ENCODE assay signal across 8 cellular contexts in the genomic region with DNA sequence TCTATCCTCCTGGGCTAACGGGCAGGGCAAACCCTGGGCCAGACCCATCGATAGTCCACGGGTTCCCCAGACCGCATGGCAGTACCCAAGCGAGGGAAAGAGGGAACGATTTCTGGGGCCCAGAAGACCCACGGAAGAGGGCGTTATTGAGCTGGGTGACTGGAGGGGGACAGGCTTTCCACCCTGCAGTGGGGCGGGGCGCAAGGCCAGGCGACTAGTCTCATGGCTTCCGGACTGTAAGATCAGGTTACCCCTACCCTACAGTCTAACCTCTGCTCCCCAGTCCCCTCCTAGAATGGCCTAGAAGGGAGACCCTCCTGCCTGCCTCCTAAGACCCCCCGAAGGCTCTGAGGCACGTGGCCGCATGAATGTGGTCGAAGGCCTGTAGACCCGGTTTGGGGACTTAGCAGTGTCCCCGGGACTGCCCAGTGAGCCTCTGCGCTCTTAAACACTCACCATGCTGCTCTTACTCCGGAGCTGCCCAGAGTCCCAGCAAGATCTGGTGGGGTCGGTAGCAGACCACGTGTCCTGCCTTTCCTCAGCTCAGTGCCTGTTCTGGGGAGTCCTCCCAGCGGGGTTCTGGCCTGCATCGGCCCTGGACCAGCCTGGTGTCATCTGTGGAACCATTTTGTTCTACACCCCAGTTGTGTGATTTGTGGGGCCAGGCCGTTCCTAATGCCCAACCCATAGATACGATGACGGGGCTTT. TPM values are rescaled to one million over a fixed set of nuclear protein-coding genes. Genes with fewer than 3 reads are reported as not detected.
DNase-seq lines count a peak whose midpoint lies in the region; ATAC-seq and TF ChIP-seq lines count a peak whose summit lies in the region.

No MANE protein-coding gene starts in this region.

- H3K9me3 Mint-ChIP-seq in stimulated activated naive B cell treated with anti-CD40 and anti-IgM and Interleukin-4, amounts not matched to agents 10 μg/mL and 1 μg/mL and 100 μg/mL, for 72 hours, result peaks cover 0 to 3% of the 10 kb centered on the region in 2 donors

- H3K27me3 Mint-ChIP-seq in stimulated activated naive B cell treated with anti-CD40 and anti-IgM and Interleukin-4, amounts not matched to agents 10 μg/mL and 1 μg/mL and 100 μg/mL, for 72 hours, result peaks cover 12 to 27% of the 10 kb centered on the region in 2 donors

- H3K4me3 Mint-ChIP-seq in stimulated activated naive B cell treated with anti-CD40 and anti-IgM and Interleukin-4, amounts not matched to agents 10 μg/mL and 1 μg/mL and 100 μg/mL, for 72 hours, result peak overlapping the region; percentile 89 to 99

- peak overlapping the region; percentile 100 for H3K27ac Mint-ChIP-seq in stimulated activated naive B cell treated with anti-CD40 and anti-IgM and Interleukin-4, amounts not matched to agents 10 μg/mL and 1 μg/mL and 100 μg/mL, for 72 hours

- H3K4me1 Mint-ChIP-seq in stimulated activated naive B cell treated with anti-CD40 and anti-IgM and Interleukin-4, amounts not matched to agents 10 μg/mL and 1 μg/mL and 100 μg/mL, for 72 hours, result peaks cover 54 to 61% of the 10 kb centered on the region in 2 donors

- ATAC-seq in GM18909 (IDR thresholded peaks at IDR 0.05; ENCODE audit: poor library complexity, unreplicated experiment), result peak; percentile 3
- ATAC-seq in stimulated activated naive B cell treated with anti-CD40 and anti-IgM and Interleukin-4, amounts not matched to agents 10 μg/mL and 1 μg/mL and 100 μg/mL, for 72 hours (replicated peaks), result peak; percentile 24 to 27

- TF ChIP-seq POLR2A in lower leg skin (IDR thresholded peaks at IDR 0.05), result no peak

- no peak for TF ChIP-seq CTCF in coronary artery (IDR thresholded peaks at IDR 0.05)
- TF ChIP-seq CTCF in lower leg skin (IDR thresholded peaks at IDR 0.05), result no peak

- peak overlapping the region; percentile 76 for H3K4me3 ChIP-seq in coronary artery
- H3K4me3 ChIP-seq in lower leg skin (ENCODE audit: low read depth, poor library complexity, severe bottlenecking), result peak overlapping the region; percentile 69

- intact Hi-C loops in lower leg skin (cut with DNase I; ENCODE audit: low total_unique reads), result no loop called here

- WGBS in lower leg skin, 2 donors, result 6 to 9% methylated on average over 25 to 26 of the region's 27 CpGs

- H3K27ac ChIP-seq in coronary artery, result peak overlapping the region; percentile 86 to 94

- DNase-seq in AG08396 (ENCODE audit: low spot score) (peak; percentile 16), NCI-H1436 (lab: John Stamatoyannopoulos, UW) (peak; percentile 37), coronary artery (ENCODE audit: low spot score) (no peak), lower leg skin (ENCODE audit: low spot score in 2 of 2) (peak; percentile 61 to 94)
- peak; percentile 67 for DNase-seq in activated CD4-positive, CD25-positive, alpha-beta regulatory T cell treated with anti-CD3 and anti-CD28 coated beads, Interleukin-2, amount 50 U/mL, for 72 hours
- DNase-seq in stimulated activated naive B cell treated with anti-CD40 and anti-IgM and Interleukin-4, amounts not matched to agents 10 μg/mL and 1 μg/mL and 100 μg/mL, for 72 hours, result peak; percentile 62
- DNase-seq in central memory CD4-positive, alpha-beta T cell, result no peak

- H3K36me3 Mint-ChIP-seq in stimulated activated naive B cell treated with anti-CD40 and anti-IgM and Interleukin-4, amounts not matched to agents 10 μg/mL and 1 μg/mL and 100 μg/mL, for 72 hours, result peaks cover 36 to 57% of the 10 kb centered on the region in 2 donors

RNA-seq across cellular contexts. Expression of a gene that starts 13.1 kb away (rescaled TPM):
- total RNA-seq in lower leg skin, result 10 to 100 TPM in 2 of 4 donors, 1 to 10 TPM in 2; 3.2 to 12.9 (median 8.6) TPM

RNA-seq across cellular contexts. Expression of a gene that starts 24.3 kb away (rescaled TPM):
- 10 to 100 TPM; 11.2 to 32.0 (median 15.9) TPM for total RNA-seq in lower leg skin

RNA-seq across cellular contexts. Expression of a gene that starts 25.6 kb away (rescaled TPM):
- 10 to 100 TPM in 3 of 4 donors, 1 to 10 TPM in 1; 6.2 to 19.0 (median 15.7) TPM for total RNA-seq in lower leg skin

RNA-seq across cellular contexts. Expression of a gene that starts 33.5 kb away (rescaled TPM):
- total RNA-seq in lower leg skin, result 10 to 100 TPM; 22.0 to 26.6 (median 25.0) TPM

RNA-seq across cellular contexts. Expression of a gene that starts 47.3 kb away (rescaled TPM):
- total RNA-seq in lower leg skin, result 10 to 100 TPM; 15.9 to 21.0 (median 17.6) TPM

Comparison
In these comparisons a context has a peak if more than half of its experiments do, and no peak if none do; other contexts are left out.
1. DNase-seq: peak in AG08396 (single experiment), NCI-H1436 (single experiment), activated CD4-positive, CD25-positive, alpha-beta regulatory T cell treated with anti-CD3 and anti-CD28 coated beads, Interleukin-2, amount 50 U/mL, for 72 hours (single experiment), lower leg skin (2 of 2) and stimulated activated naive B cell treated with anti-CD40 and anti-IgM and Interleukin-4, amounts not matched to agents 10 μg/mL and 1 μg/mL and 100 μg/mL, for 72 hours (single experiment); none in coronary artery (single experiment) and central memory CD4-positive, alpha-beta T cell (single experiment).